8 cellular contexts compared by ENCODE assay signal in the genomic region with DNA sequence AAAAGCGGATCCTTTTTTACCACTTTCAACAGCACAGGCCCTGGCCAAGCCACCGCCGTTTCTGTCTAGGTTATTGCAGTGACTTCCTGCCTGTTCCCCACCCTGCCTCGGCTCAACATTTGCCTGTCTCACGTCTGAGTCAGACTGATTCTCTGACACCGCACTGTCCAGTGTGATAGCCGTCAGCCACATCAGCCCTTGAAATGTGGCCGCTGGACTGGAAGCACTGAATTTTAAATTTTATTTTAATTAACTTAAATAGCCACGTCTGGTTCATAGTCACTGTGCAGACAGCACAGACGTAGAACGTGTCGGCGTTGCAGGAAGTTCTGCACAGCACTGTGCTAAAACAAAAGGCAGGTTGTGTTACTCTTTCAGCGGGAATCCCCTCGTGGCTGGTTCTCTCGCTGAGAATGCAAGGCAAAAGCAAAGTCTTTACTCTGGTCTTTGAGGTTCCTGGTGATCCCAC. TPM values are rescaled to one million over a fixed set of nuclear protein-coding genes. Genes with fewer than 3 reads are reported as not detected.
DNase-seq lines count a peak whose midpoint lies in the region; ATAC-seq and TF ChIP-seq lines count a peak whose summit lies in the region.

No MANE protein-coding gene starts in this region.

- no peaks in the 10 kb centered on the region for H3K4me1 ChIP-seq in prostate gland (replicated peaks)
- no peaks in the 10 kb centered on the region for H3K4me1 ChIP-seq in esophagus muscularis mucosa

- ATAC-seq in T-cell (replicated peaks in 1 of 4) (peak; percentile 87 to 90 (median 89)), HG03378 (IDR thresholded peaks at IDR 0.05; ENCODE audit: unreplicated experiment) (no peak)

- H3K9me3 Mint-ChIP-seq in T-cell, result no peaks in the 10 kb centered on the region
- H3K9me3 Mint-ChIP-seq in activated naive CD8-positive, alpha-beta T cell treated with anti-CD3 and anti-CD28 coated beads for 36 hours, result no peaks in the 10 kb centered on the region

- CTCF ChIA-PET in T-cell (lab: Charles Lee), result interaction anchor here in 1 of 2 donors (0.6 to 1.2 kb wide), 2 partner anchors 16 to 32 kb away, joined by 3 read pairs; no protein-coding TSS in a partner anchor

- H3K27me3 ChIP-seq in prostate gland (replicated peaks; ENCODE audit: insufficient read depth), result no peaks in the 10 kb centered on the region
- H3K27me3 ChIP-seq in esophagus muscularis mucosa, result no peaks in the 10 kb centered on the region

- peaks cover 67 to 76% (median 68%) of the 10 kb centered on the region in 3 donors for H3K4me1 Mint-ChIP-seq in T-cell
- H3K4me1 Mint-ChIP-seq in activated naive CD8-positive, alpha-beta T cell treated with anti-CD3 and anti-CD28 coated beads for 36 hours, result peaks cover 48% of the 10 kb centered on the region

- H3K9me3 ChIP-seq in prostate gland (no peaks in the 10 kb centered on the region), esophagus muscularis mucosa (no peaks in the 10 kb centered on the region)

- in situ Hi-C loops in GM13977 (cut with MboI; ENCODE audit: low pct_unique_long_range_greater_than_20kb, low sequenced_read_pairs, unreplicated experiment), result no loop called here

- no peak for TF ChIP-seq EP300 in esophagus muscularis mucosa (IDR thresholded peaks at IDR 0.05)

- no peaks in the 10 kb centered on the region for H3K27me3 Mint-ChIP-seq in T-cell
- no peaks in the 10 kb centered on the region for H3K27me3 Mint-ChIP-seq in activated naive CD8-positive, alpha-beta T cell treated with anti-CD3 and anti-CD28 coated beads for 36 hours

- H3K36me3 Mint-ChIP-seq in T-cell, result peaks cover 52% of the 10 kb centered on the region
- peaks cover 32% of the 10 kb centered on the region for H3K36me3 Mint-ChIP-seq in activated naive CD8-positive, alpha-beta T cell treated with anti-CD3 and anti-CD28 coated beads for 36 hours

- H3K36me3 ChIP-seq in prostate gland, result peaks cover 0 to 6% of the 10 kb centered on the region in 2 donors
- peaks cover 28 to 95% (median 66%) of the 10 kb centered on the region in 4 donors for H3K36me3 ChIP-seq in esophagus muscularis mucosa

- no peak overlapping the region for H3K4me3 ChIP-seq in prostate gland
- no peak overlapping the region for H3K4me3 ChIP-seq in esophagus muscularis mucosa

- H3K4me3 Mint-ChIP-seq in T-cell, result peak overlapping the region; percentile 25 to 63 (median 58)
- H3K4me3 Mint-ChIP-seq in activated naive CD8-positive, alpha-beta T cell treated with anti-CD3 and anti-CD28 coated beads for 36 hours, result peak overlapping the region; percentile 67

- DNase-seq in GM13977 (ENCODE audit: low spot score) (peak; percentile 73), T-cell (peak; percentile 54 to 81 (median 71)), SHP77 treated with DMSO at 0.1 percent for 48 hours (lab: John Stamatoyannopoulos, UW) (no peak), prostate gland (ENCODE audit: low spot score) (no peak), esophagus muscularis mucosa (ENCODE audit: extremely low spot score) (no peak)
- peak; percentile 66 for DNase-seq in activated naive CD8-positive, alpha-beta T cell treated with anti-CD3 and anti-CD28 coated beads for 36 hours
- peak; percentile 72 for DNase-seq in stimulated activated CD4-positive, alpha-beta T cell treated with anti-CD3 and anti-CD28 coated beads, Interleukin-15, amount 100 ng/mL, for 24 hours

- TF ChIP-seq POLR2A in prostate gland (IDR thresholded peaks at IDR 0.05) (no peak), esophagus muscularis mucosa (IDR thresholded peaks at IDR 0.05; ENCODE audit: low read depth) (no peak)

- intact Hi-C loops in prostate gland (cut with DNase I) (no loop called here), esophagus muscularis mucosa (cut with DNase I) (no loop called here)

- H3K27ac ChIP-seq in prostate gland (no peak overlapping the region), esophagus muscularis mucosa (replicated peaks in 1 of 4) (no peak overlapping the region)

- POLR2A ChIA-PET in T-cell (lab: Charles Lee), result interaction anchor here in 1 of 2 donors (0.6 kb wide), 1 partner anchor 52 kb away, joined by 3 read pairs; no protein-coding TSS in a partner anchor

- TF ChIP-seq CTCF in GM13977 (IDR thresholded peaks at IDR 0.05; ENCODE audit: extremely low read depth, insufficient read depth, missing control alignments), result no peak
- TF ChIP-seq CTCF in prostate gland (IDR thresholded peaks at IDR 0.05), result no peak
- TF ChIP-seq CTCF in esophagus muscularis mucosa (IDR thresholded peaks at IDR 0.05), result no peak

- WGBS in prostate gland, result 72% methylated on average over 16 of the region's 16 CpGs
- 67% methylated on average over 16 of the region's 16 CpGs for WGBS in esophagus muscularis mucosa

- peak overlapping the region; percentile 97 for H3K27ac Mint-ChIP-seq in T-cell
- peak overlapping the region; percentile 96 for H3K27ac Mint-ChIP-seq in activated naive CD8-positive, alpha-beta T cell treated with anti-CD3 and anti-CD28 coated beads for 36 hours

RNA-seq across cellular contexts. Expression of gene ADSL, which starts 56.3 kb away (rescaled TPM):
- total RNA-seq in T-cell (10 to 100 TPM; 64.0 to 84.3 (median 75.1) TPM), prostate gland (10 to 100 TPM; 63.9 to 64.5 TPM), esophagus muscularis mucosa (10 to 100 TPM; 58.7 to 91.1 (median 76.3) TPM)
- 100 to 1,000 TPM; 174 to 178 TPM for total RNA-seq in activated naive CD8-positive, alpha-beta T cell treated with anti-CD3 and anti-CD28 coated beads for 36 hours

Comparison
In these comparisons a context has a peak if more than half of its experiments do, and no peak if none do; other contexts are left out.
1. DNase-seq: peak in GM13977 (single experiment), T-cell (34 of 34), activated naive CD8-positive, alpha-beta T cell treated with anti-CD3 and anti-CD28 coated beads for 36 hours (single experiment) and stimulated activated CD4-positive, alpha-beta T cell treated with anti-CD3 and anti-CD28 coated beads, Interleukin-15, amount 100 ng/mL, for 24 hours (single experiment); none in SHP77 treated with DMSO at 0.1 percent for 48 hours (single experiment), prostate gland (single experiment) and esophagus muscularis mucosa (single experiment).